8 cellular contexts compared by ENCODE assay signal in genomic region chr1:4778056-4778455, GRCh38.
DNase-seq lines count a peak whose midpoint lies in the region; ATAC-seq, FAIRE-seq and TF ChIP-seq lines count a peak whose summit lies in the region.

No MANE protein-coding gene starts in this region.

- peak; percentile 22; the same call in 1 of the 2 replicates for TF ChIP-seq CTCF in A673 (conservative IDR thresholded peaks at IDR 0.05; ENCODE audit: low read depth, low read length)
- peak; percentile 18 to 51 (median 35); a peak in 4 of 6 replicates for TF ChIP-seq CTCF in K562 (IDR thresholded peaks at IDR 0.05 in 2 of 3, conservative IDR thresholded peaks at IDR 0.05 in 1 of 3; ENCODE audit: insufficient read depth in 2 of 3, low read depth in 1 of 3, low read length in 3 of 3)
- peak in 3 of 4 donors; percentile 13 to 23 (median 18) for TF ChIP-seq CTCF in right lobe of liver (IDR thresholded peaks at IDR 0.05)
- no peak for TF ChIP-seq CTCF in mesothelial cell of epicardium (IDR thresholded peaks at IDR 0.05; ENCODE audit: unreplicated experiment)

- H3K9ac ChIP-seq in K562 (ENCODE audit: insufficient read depth in 1 of 2, low read depth in 2 of 2, low read length in 2 of 2), result no peak overlapping the region

- TF ChIP-seq EP300 in K562 (IDR thresholded peaks at IDR 0.05; ENCODE audit: low read length), result peak; percentile 27; the same call in 1 of the 2 replicates

- no peaks in the 10 kb centered on the region for H3K4me1 ChIP-seq in A673 (ENCODE audit: insufficient read depth, low read length, poor library complexity, severe bottlenecking)
- peaks cover 0 to 5% of the 10 kb centered on the region in 2 experiments; a peak in 2 of 5 replicates for H3K4me1 ChIP-seq in K562 (replicated peaks in 1 of 2; ENCODE audit: control insufficient read depth in 2 of 2, insufficient read depth in 2 of 2, low read length in 2 of 2)
- H3K4me1 ChIP-seq in right lobe of liver, result no peaks in the 10 kb centered on the region

- no peak overlapping the region; the same call in 1 of the 2 replicates for H3K4me2 ChIP-seq in K562 (ENCODE audit: insufficient read depth, low read length)

- no peaks in the 10 kb centered on the region for H3K36me3 Mint-ChIP-seq in mesothelial cell of epicardium

- H3K9me3 Mint-ChIP-seq in mesothelial cell of epicardium, result no peaks in the 10 kb centered on the region

- in situ Hi-C loops in K562 (cut with MboI), result no loop called here

- DNase-seq in A673 (ENCODE audit: low spot score), result no peak
- peak; percentile 22 for DNase-seq in HEK293T (ENCODE audit: extremely low spot score)
- peak; percentile 31 to 64 (median 42) for DNase-seq in K562 (ENCODE audit: extremely low read depth in 1 of 4, low spot score in 3 of 4)
- DNase-seq in right lobe of liver, result no peak
- DNase-seq in NCI-H1048 (lab: John Stamatoyannopoulos, UW), result no peak
- DNase-seq in mesothelial cell of epicardium (ENCODE audit: low spot score in 2 of 2, unreplicated experiment in 2 of 2), result no peak
- DNase-seq in activated effector memory CD4-positive, alpha-beta T cell treated with anti-CD3 and anti-CD28 coated beads, Interleukin-2, amount 50 U/mL, for 16 hours, result no peak
- DNase-seq in T1000 (lab: John Stamatoyannopoulos, UW), result no peak

- peak; percentile 74 for ATAC-seq in K562
- ATAC-seq in right lobe of liver, result no peak

- no peaks in the 10 kb centered on the region for H3K9me1 ChIP-seq in K562 (ENCODE audit: control insufficient read depth, insufficient read depth, low read length)

- H3K9me3 ChIP-seq in A673 (ENCODE audit: low read depth, low read length, poor library complexity, severe bottlenecking), result no peaks in the 10 kb centered on the region
- H3K9me3 ChIP-seq in K562 (replicated peaks; ENCODE audit: control insufficient read depth, insufficient read depth, low read depth, low read length), result no peaks in the 10 kb centered on the region
- H3K9me3 ChIP-seq in right lobe of liver, result no peaks in the 10 kb centered on the region

- BruUV-seq in A673 (replicated peaks; lab: Mats Ljungman, UMichigan), result no TSS peak
- no TSS peak for BruUV-seq in K562 (replicated peaks; lab: Mats Ljungman, UMichigan)

- no peak overlapping the region for H2AFZ ChIP-seq in K562 (ENCODE audit: low read depth, low read length)

- peaks cover 7% of the 10 kb centered on the region for H3K4me1 Mint-ChIP-seq in mesothelial cell of epicardium

- H3K79me2 ChIP-seq in K562 (ENCODE audit: control insufficient read depth, insufficient read depth, low read length), result no peaks in the 10 kb centered on the region

- no peak for TF ChIP-seq POLR2A in K562 (conservative IDR thresholded peaks at IDR 0.05)
- no peak for TF ChIP-seq POLR2A in right lobe of liver (IDR thresholded peaks at IDR 0.05)

- peak; percentile 6 for FAIRE-seq in K562 (lab: Jason Lieb, UNC)

- no peaks in the 10 kb centered on the region for H3K27me3 Mint-ChIP-seq in mesothelial cell of epicardium (ENCODE audit: low read depth)

- whole genome bisulfite sequencing in K562 (ENCODE audit: insufficient coverage, low coverage, missing lambda C conversion rate), result 0% methylated on average over 7 of the region's 7 CpGs
- 22% methylated on average over 5 of the region's 7 CpGs for WGBS in right lobe of liver (ENCODE audit: insufficient coverage, low coverage, low lambda C conversion rate, missing lambda C conversion rate)

- TF ChIP-seq RAD21 in K562 (CRISPR knock-in tag; conservative IDR thresholded peaks at IDR 0.05 in 1 of 2, IDR thresholded peaks at IDR 0.05 in 1 of 2), result peak in 1 of 2 experiments; percentile 33; a peak in 2 of 4 replicates

- intact Hi-C loops in A673 (cut with micrococcal nuclease; ENCODE audit: unreplicated experiment), result no loop called here
- intact Hi-C loops in K562 (cut with micrococcal nuclease), result no loop called here
- intact Hi-C loops in right lobe of liver (cut with DNase I), result no loop called here

- POLR2A ChIA-PET in A673 (lab: Charles Lee; ENCODE audit: low non-redundant PET) (no interaction called here), HEK293T (lab: Yijun Ruan, JAX) (no interaction called here), K562 (lab: Yijun Ruan, JAX) (no interaction called here)

- H3K27me3 ChIP-seq in A673 (replicated peaks; ENCODE audit: insufficient read depth, low read depth, low read length, poor library complexity), result no peaks in the 10 kb centered on the region
- H3K27me3 ChIP-seq in K562 (ENCODE audit: control insufficient read depth in 2 of 2, insufficient read depth in 2 of 2, low read length in 2 of 2), result peaks cover 11 to 60% of the 10 kb centered on the region in 2 experiments; a peak in 3 of 5 replicates
- no peaks in the 10 kb centered on the region for H3K27me3 ChIP-seq in right lobe of liver

- H3K4me3 ChIP-seq in A673 (ENCODE audit: low read depth, low read length, poor library complexity, severe bottlenecking), result no peak overlapping the region
- H3K4me3 ChIP-seq in K562, result no peak overlapping the region
- no peak overlapping the region for H3K4me3 ChIP-seq in right lobe of liver

- H3K27ac Mint-ChIP-seq in mesothelial cell of epicardium, result no peak overlapping the region

- H3K4me3 Mint-ChIP-seq in mesothelial cell of epicardium, result no peak overlapping the region

- CTCF ChIA-PET in A673 (lab: Charles Lee), result no interaction called here
- CTCF ChIA-PET in HEK293T (lab: Yijun Ruan, JAX), result no interaction called here
- CTCF ChIA-PET in K562 (lab: Yijun Ruan, JAX; ENCODE audit: low intra/inter-chr PET ratio), result no interaction called here

- H3K36me3 ChIP-seq in A673 (ENCODE audit: insufficient read depth, low read length, poor library complexity, severe bottlenecking) (no peaks in the 10 kb centered on the region), K562 (ENCODE audit: control insufficient read depth, insufficient read depth, low read length) (no peaks in the 10 kb centered on the region), right lobe of liver (no peaks in the 10 kb centered on the region)

- H3K27ac ChIP-seq in A673 (ENCODE audit: low read depth, low read length, poor library complexity, severe bottlenecking), result no peak overlapping the region
- H3K27ac ChIP-seq in K562 (ENCODE audit: extremely low read depth, low read depth, low read length), result no peak overlapping the region
- no peak overlapping the region for H3K27ac ChIP-seq in right lobe of liver

- H4K20me1 ChIP-seq in K562 (replicated peaks; ENCODE audit: control insufficient read depth, insufficient read depth, low read length), result peaks cover 3% of the 10 kb centered on the region; the same call in 1 of the 2 replicates

TF ChIP-seq in HEK293T, 16 proteins besides CTCF, POLR2A, EP300 and RAD21:
- no peak for TF ChIP-seq PKNOX1 (IDR thresholded peaks at IDR 0.05)
- TF ChIP-seq ZNF384 (IDR thresholded peaks at IDR 0.05), result no peak
- TF ChIP-seq ELF4 (IDR thresholded peaks at IDR 0.05), result no peak
- TF ChIP-seq ARNT (IDR thresholded peaks at IDR 0.05), result no peak

TF ChIP-seq in K562, 482 proteins besides CTCF, POLR2A, EP300 and RAD21 (continues in another document):
- TF ChIP-seq KAT7 (CRISPR knock-in tag; IDR thresholded peaks at IDR 0.05; ENCODE audit: borderline replicate concordance), result no peak
- no peak for TF ChIP-seq SP1 (CRISPR knock-in tag; IDR thresholded peaks at IDR 0.05)
- no peak for TF ChIP-seq ZNF12 (CRISPR knock-in tag; IDR thresholded peaks at IDR 0.05)
- 0 out of 2 replicates have a peak, but pooled peaks have one; percentile 15 for TF ChIP-seq SMC3 (conservative IDR thresholded peaks at IDR 0.05; ENCODE audit: insufficient read depth, low read depth, low read length)
- peak; percentile 64; the same call in 1 of the 2 replicates for TF ChIP-seq CXXC5 (CRISPR knock-in tag; IDR thresholded peaks at IDR 0.05)
- TF ChIP-seq NCOR1 (IDR thresholded peaks at IDR 0.05), result peak; percentile 45
- peak; percentile 56; the same call in 1 of the 2 replicates for TF ChIP-seq SOX6 (IDR thresholded peaks at IDR 0.05)
- no peak for TF ChIP-seq ZFP30 (CRISPR knock-in tag; IDR thresholded peaks at IDR 0.05; ENCODE audit: borderline replicate concordance)
- TF ChIP-seq CBFA2T3 (IDR thresholded peaks at IDR 0.05), result peak; percentile 72
- TF ChIP-seq CCNT2 (IDR thresholded peaks at IDR 0.05; ENCODE audit: borderline replicate concordance, extremely low read depth, insufficient read length, low read depth, low read length), result peak; percentile 29
- TF ChIP-seq CEBPB (tag; IDR thresholded peaks at IDR 0.05), result no peak
- TF ChIP-seq TBP (optimal IDR thresholded peaks at IDR 0.05; ENCODE audit: low read depth, low read length), result no peak
- TF ChIP-seq, protein P1, sequence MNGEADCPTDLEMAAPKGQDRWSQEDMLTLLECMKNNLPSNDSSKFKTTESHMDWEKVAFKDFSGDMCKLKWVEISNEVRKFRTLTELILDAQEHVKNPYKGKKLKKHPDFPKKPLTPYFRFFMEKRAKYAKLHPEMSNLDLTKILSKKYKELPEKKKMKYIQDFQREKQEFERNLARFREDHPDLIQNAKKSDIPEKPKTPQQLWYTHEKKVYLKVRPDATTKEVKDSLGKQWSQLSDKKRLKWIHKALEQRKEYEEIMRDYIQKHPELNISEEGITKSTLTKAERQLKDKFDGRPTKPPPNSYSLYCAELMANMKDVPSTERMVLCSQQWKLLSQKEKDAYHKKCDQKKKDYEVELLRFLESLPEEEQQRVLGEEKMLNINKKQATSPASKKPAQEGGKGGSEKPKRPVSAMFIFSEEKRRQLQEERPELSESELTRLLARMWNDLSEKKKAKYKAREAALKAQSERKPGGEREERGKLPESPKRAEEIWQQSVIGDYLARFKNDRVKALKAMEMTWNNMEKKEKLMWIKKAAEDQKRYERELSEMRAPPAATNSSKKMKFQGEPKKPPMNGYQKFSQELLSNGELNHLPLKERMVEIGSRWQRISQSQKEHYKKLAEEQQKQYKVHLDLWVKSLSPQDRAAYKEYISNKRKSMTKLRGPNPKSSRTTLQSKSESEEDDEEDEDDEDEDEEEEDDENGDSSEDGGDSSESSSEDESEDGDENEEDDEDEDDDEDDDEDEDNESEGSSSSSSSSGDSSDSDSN (IDR thresholded peaks at IDR 0.05; ENCODE audit: borderline replicate concordance in 1 of 2, low read depth in 2 of 2, low read length in 2 of 2), result no peak
- TF ChIP-seq CC2D1A (IDR thresholded peaks at IDR 0.05), result no peak
- TF ChIP-seq ZNF589 (CRISPR knock-in tag; IDR thresholded peaks at IDR 0.05; ENCODE audit: low read depth), result no peak
- TF ChIP-seq SMARCA4 (IDR thresholded peaks at IDR 0.05), result peak; percentile 69
- no peak for TF ChIP-seq PHB2 (IDR thresholded peaks at IDR 0.05; ENCODE audit: low read depth)
- no peak for TF ChIP-seq ZNF212 (CRISPR knock-in tag; IDR thresholded peaks at IDR 0.05)
- TF ChIP-seq NFRKB (IDR thresholded peaks at IDR 0.05; ENCODE audit: low read depth), result no peak
- peak; percentile 81 for TF ChIP-seq TAL1 (IDR thresholded peaks at IDR 0.05)
- no peak for TF ChIP-seq HNRNPL (IDR thresholded peaks at IDR 0.05; ENCODE audit: low read depth, low read length)
- TF ChIP-seq NBN (IDR thresholded peaks at IDR 0.05; ENCODE audit: low read depth), result no peak
- TF ChIP-seq ELF4 (CRISPR knock-in tag; IDR thresholded peaks at IDR 0.05), result no peak
- peak; percentile 77 for TF ChIP-seq TCF3 (CRISPR knock-in tag; IDR thresholded peaks at IDR 0.05)
- TF ChIP-seq GATA2 (CRISPR knock-in tag; IDR thresholded peaks at IDR 0.05), result peak; percentile 25; the same call in 1 of the 2 replicates

Comparison
In these comparisons a context has a peak if more than half of its experiments do, and no peak if none do; other contexts are left out.
1. DNase-seq: peak in HEK293T (single experiment) and K562 (4 of 4); none in A673 (single experiment), right lobe of liver (0 of 3), NCI-H1048 (single experiment), mesothelial cell of epicardium (0 of 2), activated effector memory CD4-positive, alpha-beta T cell treated with anti-CD3 and anti-CD28 coated beads, Interleukin-2, amount 50 U/mL, for 16 hours (single experiment) and T1000 (single experiment).